Comparison of ENCODE assay signal across 9 cellular contexts in the genomic region with DNA sequence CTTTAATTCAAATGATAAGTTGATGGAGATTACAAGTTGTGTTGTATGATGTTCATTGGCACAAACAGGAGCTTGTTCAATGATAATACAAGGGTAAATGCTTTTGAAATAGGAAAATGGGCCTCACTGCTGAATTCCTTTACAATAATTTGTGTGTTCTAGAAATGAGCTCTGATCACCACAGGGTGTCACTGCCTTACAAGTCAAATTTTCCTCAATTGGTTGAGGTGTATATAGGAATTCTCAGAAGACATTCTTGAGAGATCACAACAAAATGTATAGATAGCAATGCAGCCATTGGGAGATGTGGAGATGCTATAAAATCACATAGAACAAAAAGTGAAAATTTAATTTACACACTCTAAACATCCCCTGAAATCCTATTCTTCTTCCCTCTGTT. TPM values are rescaled to one million over a fixed set of nuclear protein-coding genes. Genes with fewer than 3 reads are reported as not detected.
A peak's percentile ranks its signal among the peaks of the same experiment; 100 is the strongest.
DNase-seq lines count a peak whose midpoint lies in the region; ATAC-seq and TF ChIP-seq lines count a peak whose summit lies in the region.
"Had no signal": no experiment of that assay in that cellular context is flagged by ENCODE, and none has a peak within 500 bp of the region (broad histone marks: within the 10 kb centered on the region; RNA-seq: fewer than 3 reads in every experiment).

No MANE protein-coding gene starts in this region.

- intact Hi-C loops in psoas muscle (cut with DNase I): loop anchor here in 1 of 2 donors (5.0 kb wide), 1 partner anchor 446 kb away; a partner anchor contains a TSS

- no peak overlapping the region for H3K4me3 Mint-ChIP-seq in activated naive CD4-positive, alpha-beta T cell treated with anti-CD3 and anti-CD28 coated beads, Interleukin-2, amount 50 U/mL, for 24 hours
- H3K4me3 Mint-ChIP-seq in chondrocyte (ENCODE audit: unreplicated experiment): no peak overlapping the region

- H3K4me1 ChIP-seq in psoas muscle: no peaks in the 10 kb centered on the region

- peaks cover 15% of the 10 kb centered on the region for H3K4me1 Mint-ChIP-seq in activated naive CD4-positive, alpha-beta T cell treated with anti-CD3 and anti-CD28 coated beads, Interleukin-2, amount 50 U/mL, for 24 hours
- H3K4me1 Mint-ChIP-seq in chondrocyte (ENCODE audit: low read depth): no peaks in the 10 kb centered on the region

- TF ChIP-seq CTCF in chondrocyte (IDR thresholded peaks at IDR 0.05) (peak; percentile 72), psoas muscle (IDR thresholded peaks at IDR 0.05) (peak; percentile 21)

- no peaks in the 10 kb centered on the region for H3K9me3 Mint-ChIP-seq in activated naive CD4-positive, alpha-beta T cell treated with anti-CD3 and anti-CD28 coated beads, Interleukin-2, amount 50 U/mL, for 24 hours
- H3K9me3 Mint-ChIP-seq in chondrocyte (ENCODE audit: low read depth): peaks cover 7% of the 10 kb centered on the region

- peaks cover 0 to 12% (median 0%) of the 10 kb centered on the region in 3 donors for H3K27me3 ChIP-seq in psoas muscle (ENCODE audit: insufficient read depth in 3 of 3, low read length in 2 of 3)

- no peaks in the 10 kb centered on the region for H3K27me3 Mint-ChIP-seq in activated naive CD4-positive, alpha-beta T cell treated with anti-CD3 and anti-CD28 coated beads, Interleukin-2, amount 50 U/mL, for 24 hours
- no peaks in the 10 kb centered on the region for H3K27me3 Mint-ChIP-seq in chondrocyte (ENCODE audit: low read depth)

- no peak overlapping the region for H3K27ac ChIP-seq in psoas muscle

- H3K9me3 ChIP-seq in psoas muscle: no peaks in the 10 kb centered on the region

- H3K36me3 ChIP-seq in psoas muscle (ENCODE audit: insufficient read depth in 1 of 2, low read depth in 1 of 2): peaks cover 0 to 18% of the 10 kb centered on the region in 2 donors

- H3K36me3 Mint-ChIP-seq in activated naive CD4-positive, alpha-beta T cell treated with anti-CD3 and anti-CD28 coated beads, Interleukin-2, amount 50 U/mL, for 24 hours: no peaks in the 10 kb centered on the region
- H3K36me3 Mint-ChIP-seq in chondrocyte (ENCODE audit: low read depth): no peaks in the 10 kb centered on the region

- H3K4me3 ChIP-seq in psoas muscle: no peak overlapping the region

- H3K27ac Mint-ChIP-seq in activated naive CD4-positive, alpha-beta T cell treated with anti-CD3 and anti-CD28 coated beads, Interleukin-2, amount 50 U/mL, for 24 hours: peak overlapping the region; percentile 52
- no peak overlapping the region for H3K27ac Mint-ChIP-seq in chondrocyte (ENCODE audit: unreplicated experiment)

- no peak for DNase-seq in activated naive CD4-positive, alpha-beta T cell treated with anti-CD3 and anti-CD28 coated beads, Interleukin-2, amount 50 U/mL, for 16 hours
- DNase-seq in NCI-H1694 treated with DMSO at 0.1 percent for 48 hours (lab: John Stamatoyannopoulos, UW) (peak; percentile 11), chondrocyte (ENCODE audit: low spot score) (no peak), psoas muscle (no peak), H4 (ENCODE audit: low spot score) (no peak), activated gamma-delta T cell (lab: John Stamatoyannopoulos, UW) (no peak), HPDE6-E6E7 (ENCODE audit: extremely low spot score) (no peak)
- DNase-seq: activated CD8-positive, alpha-beta memory T cell treated with anti-CD3 and anti-CD28 coated beads, Interleukin-2, amount 50 U/mL, for 4 hours had no signal

- ATAC-seq in psoas muscle: no peak

RNA-seq across cellular contexts. Expression of a gene that starts 49.6 kb away (rescaled TPM):
- total RNA-seq in chondrocyte (1.2 to 1.4 TPM (median 1.4 TPM) in 3 replicates), psoas muscle (1 to 10 TPM; 2.5 to 5.0 (median 3.6) TPM)
- polyA plus RNA-seq in psoas muscle: 1 to 10 TPM in 2 of 3 donors, under 1 TPM in 1; 0.99 to 4.3 (median 1.8) TPM
- 0.12 TPM in 1 of 2 replicates, not detected in the other for total RNA-seq in H4 (2014; rRNA removed; shearing (Covaris generic))
